In genomic region chr7:106167439-106168136, GRCh38 we compare ENCODE assay signal across 13 cellular contexts. TPM values are rescaled to one million over a fixed set of nuclear protein-coding genes. Genes with fewer than 3 reads are reported as not detected.
DNase-seq lines count a peak whose midpoint lies in the region; ATAC-seq and TF ChIP-seq lines count a peak whose summit lies in the region.
"Had no signal": no experiment of that assay in that cellular context is flagged by ENCODE, and none has a peak within 500 bp of the region (broad histone marks: within the 10 kb centered on the region; RNA-seq: fewer than 3 reads in every experiment).

No MANE protein-coding gene starts in this region.

- ATAC-seq in sciatic nerve (peak; percentile 87), GM21528 (IDR thresholded peaks at IDR 0.05; ENCODE audit: low FRiP score, unreplicated experiment) (no peak)

- peaks cover 15% of the 10 kb centered on the region for H3K27me3 Mint-ChIP-seq in activated CD4-positive, alpha-beta T cell treated with anti-CD3 and anti-CD28 coated beads, Interleukin-2, amount 10 ng/mL, durations not matched to agents 24 days and 14 days

- H3K9me3 ChIP-seq in BE2C = peaks cover 5% of the 10 kb centered on the region
- H3K9me3 ChIP-seq: adrenal gland, ovary had no signal

- H3K4me3 ChIP-seq in fibroblast of pulmonary artery (replicated peaks; ENCODE audit: low read depth, low read length) (no peak overlapping the region), BE2C (ENCODE audit: low read depth, low read length) (no peak overlapping the region)
- H3K4me3 ChIP-seq: adrenal gland, esophagus squamous epithelium, ovary had no signal

- TF ChIP-seq CTCF in fibroblast of pulmonary artery (IDR thresholded peaks at IDR 0.05; ENCODE audit: low read length, missing control alignments) = no peak
- no peak for TF ChIP-seq CTCF in BE2C (IDR thresholded peaks at IDR 0.05; ENCODE audit: low read depth, low read length)

- peaks cover 3% of the 10 kb centered on the region for H3K4me1 Mint-ChIP-seq in activated CD4-positive, alpha-beta T cell treated with anti-CD3 and anti-CD28 coated beads, Interleukin-2, amount 10 ng/mL, durations not matched to agents 24 days and 14 days

- no peak overlapping the region for H3K4me3 Mint-ChIP-seq in activated CD4-positive, alpha-beta T cell treated with anti-CD3 and anti-CD28 coated beads, Interleukin-2, amount 10 ng/mL, durations not matched to agents 24 days and 14 days
- H3K4me3 Mint-ChIP-seq: CD14-positive monocyte had no signal

- in situ Hi-C loops in ACHN (cut with HindIII; ENCODE audit: low pct_ligation_motif_present, low pct_unique_long_range_greater_than_20kb, low sequenced_read_pairs) = loop anchor here (25.0 kb wide), 1 partner anchor 105 kb away; no protein-coding TSS in a partner anchor

- H3K36me3 Mint-ChIP-seq in activated CD4-positive, alpha-beta T cell treated with anti-CD3 and anti-CD28 coated beads, Interleukin-2, amount 10 ng/mL, durations not matched to agents 24 days and 14 days (ENCODE audit: low read depth) = no peaks in the 10 kb centered on the region

- DNase-seq in GF-D8 (lab: John Stamatoyannopoulos, UW) (peak; percentile 9), MV-4-11 (lab: John Stamatoyannopoulos, UW) (peak; percentile 75), fibroblast of pulmonary artery (ENCODE audit: low read depth) (peak; percentile 46), sciatic nerve (ENCODE audit: low spot score) (no peak), ACHN (no peak), BE2C (no peak)
- no peak for DNase-seq in activated CD4-positive, alpha-beta T cell treated with anti-CD3 and anti-CD28 coated beads, Interleukin-2, amount 10 ng/mL, durations not matched to agents 24 days and 14 days
- DNase-seq: activated T-cell treated with anti-CD3 and anti-CD28 coated beads, Interleukin-2, amount 50 U/mL, for 48 hours; esophagus squamous epithelium had no signal

- no peaks in the 10 kb centered on the region for H3K36me3 ChIP-seq in BE2C
- H3K36me3 ChIP-seq: adrenal gland, esophagus squamous epithelium, ovary had no signal

- no peaks in the 10 kb centered on the region for H3K4me1 ChIP-seq in BE2C
- H3K4me1 ChIP-seq: adrenal gland had no signal

- intact Hi-C loops in sciatic nerve (cut with DNase I) = no loop called here
- intact Hi-C loops in activated CD4-positive, alpha-beta T cell treated with anti-CD3 and anti-CD28 coated beads, Interleukin-2, amount 10 ng/mL, durations not matched to agents 24 days and 14 days (cut with micrococcal nuclease) = no loop called here

- peaks cover 4% of the 10 kb centered on the region for H3K9me3 Mint-ChIP-seq in activated CD4-positive, alpha-beta T cell treated with anti-CD3 and anti-CD28 coated beads, Interleukin-2, amount 10 ng/mL, durations not matched to agents 24 days and 14 days

- H3K27ac Mint-ChIP-seq in activated CD4-positive, alpha-beta T cell treated with anti-CD3 and anti-CD28 coated beads, Interleukin-2, amount 10 ng/mL, durations not matched to agents 24 days and 14 days = no peak overlapping the region

- no peaks in the 10 kb centered on the region for H3K27me3 ChIP-seq in BE2C
- H3K27me3 ChIP-seq: adrenal gland, esophagus squamous epithelium, ovary had no signal

RNA-seq across cellular contexts. Expression of gene SYPL1, which starts 55.5 kb away (rescaled TPM):
- 83.5 TPM for total RNA-seq in sciatic nerve
- total RNA-seq in activated CD4-positive, alpha-beta T cell treated with anti-CD3 and anti-CD28 coated beads, Interleukin-2, amount 10 ng/mL, durations not matched to agents 24 days and 14 days = 26.6 and 27.2 TPM in 2 replicates
- polyA plus RNA-seq in BE2C (2012; ENCODE audit: insufficient read depth, insufficient read length, low read depth) = 33.1 TPM

Comparison
In these comparisons a context has a peak if more than half of its experiments do, and no peak if none do; other contexts are left out.
1. DNase-seq: peak in GF-D8 (single experiment), MV-4-11 (single experiment) and fibroblast of pulmonary artery (single experiment); none in sciatic nerve (single experiment), ACHN (single experiment), activated CD4-positive, alpha-beta T cell treated with anti-CD3 and anti-CD28 coated beads, Interleukin-2, amount 10 ng/mL, durations not matched to agents 24 days and 14 days (single experiment) and BE2C (single experiment).